ENCODE assay signal across 11 cellular contexts in genomic region chrX:39726810-39727209, GRCh38.
DNase-seq lines count a peak whose midpoint lies in the region; ATAC-seq and TF ChIP-seq lines count a peak whose summit lies in the region.
"Had no signal": no experiment of that assay in that cellular context is flagged by ENCODE, and none has a peak within 500 bp of the region (broad histone marks: within the 10 kb centered on the region; RNA-seq: fewer than 3 reads in every experiment).

No MANE protein-coding gene starts in this region.

- no peaks in the 10 kb centered on the region for H3K27me3 ChIP-seq in ovary

- ATAC-seq in HG02642 (IDR thresholded peaks at IDR 0.05; ENCODE audit: poor library complexity, unreplicated experiment) = no peak
- ATAC-seq in HG03175 (IDR thresholded peaks at IDR 0.05; ENCODE audit: unreplicated experiment) = no peak
- ATAC-seq: activated T-helper 17 cell treated with anti-CD3 and anti-CD28 coated beads, Interleukin-2, amount 50 U/mL, for 72 hours had no signal

- H3K27ac ChIP-seq in coronary artery (no peak overlapping the region), ovary (no peak overlapping the region)
- H3K27ac ChIP-seq: VCaP had no signal

- no peaks in the 10 kb centered on the region for H3K36me3 ChIP-seq in ovary

- TF ChIP-seq POLR2A in ovary (IDR thresholded peaks at IDR 0.05) = no peak

- TF ChIP-seq EP300 in ovary (IDR thresholded peaks at IDR 0.05) = no peak

- H3K4me3 ChIP-seq in coronary artery (no peak overlapping the region), ovary (no peak overlapping the region)

- 54 to 58% (median 54%) methylated on average over 3 of the region's 3 CpGs for WGBS in ovary, 3 donors

- H3K4me1 ChIP-seq in ovary (ENCODE audit: insufficient read depth) = peaks cover 2% of the 10 kb centered on the region

- TF ChIP-seq CTCF in coronary artery (IDR thresholded peaks at IDR 0.05) = no peak
- TF ChIP-seq CTCF in ovary (IDR thresholded peaks at IDR 0.05) = no peak

- DNase-seq in GM03348 (ENCODE audit: low spot score) = peak; percentile 48
- DNase-seq in NCI-H524 (lab: John Stamatoyannopoulos, UW) = peak; percentile 51 to 76
- DNase-seq in coronary artery (ENCODE audit: low spot score) = peak; percentile 73
- peak in 3 of 5 donors; percentile 35 to 53 (median 40) for DNase-seq in ovary
- DNase-seq in RPMI8226 = no peak
- no peak for DNase-seq in GOT3 (lab: John Stamatoyannopoulos, UW)
- DNase-seq: GF-D8 had no signal

- H3K9me3 ChIP-seq in ovary = no peaks in the 10 kb centered on the region

- intact Hi-C loops in ovary (cut with DNase I) = loop anchor here in 1 of 4 donors (10.0 kb wide), 1 partner anchor 428 kb away; no protein-coding TSS in a partner anchor

Comparison
In these comparisons a context has a peak if more than half of its experiments do, and no peak if none do; other contexts are left out.
1. DNase-seq: peak in GM03348 (single experiment), NCI-H524 (2 of 2), coronary artery (single experiment) and ovary (3 of 5); none in RPMI8226 (single experiment) and GOT3 (single experiment).